In the genomic region with DNA sequence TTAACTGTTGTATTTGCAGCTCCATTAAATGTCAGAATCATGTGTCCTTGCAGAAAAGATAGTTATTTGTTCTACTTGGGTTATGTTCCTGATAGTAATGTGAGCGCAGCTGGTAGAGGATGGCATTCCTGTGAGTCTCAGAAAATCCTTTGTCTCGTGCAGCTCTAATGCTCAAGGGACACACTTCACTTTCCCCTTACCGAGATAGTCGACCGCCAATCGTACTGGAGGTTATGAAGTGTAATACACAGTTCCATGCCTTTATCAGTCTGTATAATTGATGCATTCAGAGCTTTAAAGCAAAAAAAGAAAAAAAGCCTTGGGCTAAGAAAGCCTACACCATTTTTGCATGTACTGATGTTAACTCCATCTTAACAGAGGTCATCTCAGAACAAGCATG, we compare ENCODE assay signal across 1 cellular context.
TF ChIP-seq lines count a peak whose summit lies in the region.

No MANE protein-coding gene starts in this region.

TF ChIP-seq in GM23338, 12 proteins besides CTCF, POLR2A, EP300 and RAD21 (continued from another document):
- no peak for TF ChIP-seq CREB1 (CRISPR knock-in tag; IDR thresholded peaks at IDR 0.05; ENCODE audit: low read depth)
- TF ChIP-seq, protein P1, sequence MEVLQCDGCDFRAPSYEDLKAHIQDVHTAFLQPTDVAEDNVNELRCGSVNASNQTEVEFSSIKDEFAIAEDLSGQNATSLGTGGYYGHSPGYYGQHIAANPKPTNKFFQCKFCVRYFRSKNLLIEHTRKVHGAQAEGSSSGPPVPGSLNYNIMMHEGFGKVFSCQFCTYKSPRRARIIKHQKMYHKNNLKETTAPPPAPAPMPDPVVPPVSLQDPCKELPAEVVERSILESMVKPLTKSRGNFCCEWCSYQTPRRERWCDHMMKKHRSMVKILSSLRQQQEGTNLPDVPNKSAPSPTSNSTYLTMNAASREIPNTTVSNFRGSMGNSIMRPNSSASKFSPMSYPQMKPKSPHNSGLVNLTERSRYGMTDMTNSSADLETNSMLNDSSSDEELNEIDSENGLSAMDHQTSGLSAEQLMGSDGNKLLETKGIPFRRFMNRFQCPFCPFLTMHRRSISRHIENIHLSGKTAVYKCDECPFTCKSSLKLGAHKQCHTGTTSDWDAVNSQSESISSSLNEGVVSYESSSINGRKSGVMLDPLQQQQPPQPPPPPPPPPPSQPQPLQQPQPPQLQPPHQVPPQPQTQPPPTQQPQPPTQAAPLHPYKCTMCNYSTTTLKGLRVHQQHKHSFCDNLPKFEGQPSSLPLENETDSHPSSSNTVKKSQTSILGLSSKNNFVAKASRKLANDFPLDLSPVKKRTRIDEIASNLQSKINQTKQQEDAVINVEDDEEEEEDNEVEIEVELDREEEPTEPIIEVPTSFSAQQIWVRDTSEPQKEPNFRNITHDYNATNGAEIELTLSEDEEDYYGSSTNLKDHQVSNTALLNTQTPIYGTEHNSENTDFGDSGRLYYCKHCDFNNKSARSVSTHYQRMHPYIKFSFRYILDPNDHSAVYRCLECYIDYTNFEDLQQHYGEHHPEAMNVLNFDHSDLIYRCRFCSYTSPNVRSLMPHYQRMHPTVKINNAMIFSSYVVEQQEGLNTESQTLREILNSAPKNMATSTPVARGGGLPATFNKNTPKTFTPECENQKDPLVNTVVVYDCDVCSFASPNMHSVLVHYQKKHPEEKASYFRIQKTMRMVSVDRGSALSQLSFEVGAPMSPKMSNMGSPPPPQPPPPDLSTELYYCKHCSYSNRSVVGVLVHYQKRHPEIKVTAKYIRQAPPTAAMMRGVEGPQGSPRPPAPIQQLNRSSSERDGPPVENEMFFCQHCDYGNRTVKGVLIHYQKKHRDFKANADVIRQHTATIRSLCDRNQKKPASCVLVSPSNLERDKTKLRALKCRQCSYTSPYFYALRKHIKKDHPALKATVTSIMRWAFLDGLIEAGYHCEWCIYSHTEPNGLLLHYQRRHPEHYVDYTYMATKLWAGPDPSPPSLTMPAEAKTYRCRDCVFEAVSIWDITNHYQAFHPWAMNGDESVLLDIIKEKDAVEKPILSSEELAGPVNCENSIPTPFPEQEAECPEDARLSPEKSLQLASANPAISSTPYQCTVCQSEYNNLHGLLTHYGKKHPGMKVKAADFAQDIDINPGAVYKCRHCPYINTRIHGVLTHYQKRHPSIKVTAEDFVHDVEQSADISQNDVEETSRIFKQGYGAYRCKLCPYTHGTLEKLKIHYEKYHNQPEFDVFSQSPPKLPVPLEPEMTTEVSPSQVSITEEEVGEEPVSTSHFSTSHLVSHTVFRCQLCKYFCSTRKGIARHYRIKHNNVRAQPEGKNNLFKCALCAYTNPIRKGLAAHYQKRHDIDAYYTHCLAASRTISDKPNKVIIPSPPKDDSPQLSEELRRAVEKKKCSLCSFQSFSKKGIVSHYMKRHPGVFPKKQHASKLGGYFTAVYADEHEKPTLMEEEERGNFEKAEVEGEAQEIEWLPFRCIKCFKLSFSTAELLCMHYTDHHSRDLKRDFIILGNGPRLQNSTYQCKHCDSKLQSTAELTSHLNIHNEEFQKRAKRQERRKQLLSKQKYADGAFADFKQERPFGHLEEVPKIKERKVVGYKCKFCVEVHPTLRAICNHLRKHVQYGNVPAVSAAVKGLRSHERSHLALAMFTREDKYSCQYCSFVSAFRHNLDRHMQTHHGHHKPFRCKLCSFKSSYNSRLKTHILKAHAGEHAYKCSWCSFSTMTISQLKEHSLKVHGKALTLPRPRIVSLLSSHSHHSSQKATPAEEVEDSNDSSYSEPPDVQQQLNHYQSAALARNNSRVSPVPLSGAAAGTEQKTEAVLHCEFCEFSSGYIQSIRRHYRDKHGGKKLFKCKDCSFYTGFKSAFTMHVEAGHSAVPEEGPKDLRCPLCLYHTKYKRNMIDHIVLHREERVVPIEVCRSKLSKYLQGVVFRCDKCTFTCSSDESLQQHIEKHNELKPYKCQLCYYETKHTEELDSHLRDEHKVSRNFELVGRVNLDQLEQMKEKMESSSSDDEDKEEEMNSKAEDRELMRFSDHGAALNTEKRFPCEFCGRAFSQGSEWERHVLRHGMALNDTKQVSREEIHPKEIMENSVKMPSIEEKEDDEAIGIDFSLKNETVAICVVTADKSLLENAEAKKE (CRISPR knock-in tag; IDR thresholded peaks at IDR 0.05): no peak
